Comparison of ENCODE assay signal across 31 cellular contexts in genomic region chr1:171863531-171863930, GRCh38. TPM values are rescaled to one million over a fixed set of nuclear protein-coding genes. Genes with fewer than 3 reads are reported as not detected.
"Had no signal": no experiment of that assay in that cellular context is flagged by ENCODE, and none has a peak within 500 bp of the region (broad histone marks: within the 10 kb centered on the region; RNA-seq: fewer than 3 reads in every experiment).

No MANE protein-coding gene starts in this region.

- FAIRE-seq: astrocyte had no signal

- H3K36me3 ChIP-seq: adrenal gland, ascending aorta, brain microvascular endothelial cell, breast epithelium, cardiac muscle cell had no signal

- H3K27ac ChIP-seq: adrenal gland, ascending aorta, body of pancreas, brain microvascular endothelial cell, breast epithelium, cardiac muscle cell had no signal

- H3K27me3 ChIP-seq: adrenal gland, ascending aorta, body of pancreas, brain microvascular endothelial cell, breast epithelium, cardiac muscle cell had no signal

- H3K9me3 ChIP-seq: adrenal gland, ascending aorta, body of pancreas, breast epithelium had no signal

- DNase-seq: activated effector memory CD4-positive, alpha-beta T cell treated with anti-CD3 and anti-CD28 coated beads, Interleukin-2, amount 50 U/mL, for 16 hours; activated effector memory CD4-positive, alpha-beta T cell treated with Interleukin-2 at 50 U/mL for 16 hours; activated gamma-delta T cell; activated naive CD4-positive, alpha-beta T cell; activated naive CD4-positive, alpha-beta T cell treated with anti-CD3 and anti-CD28 coated beads for 36 hours; activated naive CD4-positive, alpha-beta T cell treated with anti-CD3 and anti-CD28 coated beads, Interleukin-2, amount 10 ng/mL, durations not matched to agents 7 days and 5 days; activated naive CD4-positive, alpha-beta T cell treated with anti-CD3 and anti-CD28 coated beads, Interleukin-2, amount 50 U/mL, for 16 hours; activated naive CD4-positive, alpha-beta T cell treated with Interleukin-2 at 50 U/mL for 16 hours; activated naive CD8-positive, alpha-beta T cell treated with anti-CD3 and anti-CD28 coated beads for 36 hours; activated naive CD8-positive, alpha-beta T cell treated with anti-CD3 and anti-CD28 coated beads, Interleukin-2, amount 10 ng/mL, durations not matched to agents 7 days and 5 days; activated naive CD8-positive, alpha-beta T cell treated with anti-CD3 and anti-CD28 coated beads, Interleukin-2, amount 50 U/mL, for 24 hours; activated T-cell treated with anti-CD3 and anti-CD28 coated beads for 4 hours; activated T-cell treated with anti-CD3 and anti-CD28 coated beads, Interleukin-2, amount 50 U/mL, for 1 hour; activated T-cell treated with anti-CD3 and anti-CD28 coated beads, Interleukin-2, amount 50 U/mL, for 24 hours; activated T-cell treated with anti-CD3 and anti-CD28 coated beads, Interleukin-2, amount 50 U/mL, for 4 hours; activated T-cell treated with anti-CD3 and anti-CD28 coated beads, Interleukin-2, amount 50 U/mL, for 48 hours; activated T-cell treated with anti-CD3 and anti-CD28 coated beads, Interleukin-2, amount 50 U/mL, for 72 hours; adrenal gland; amniotic stem cell; amygdala; anterior cingulate cortex; aorta; body of pancreas; brain microvascular endothelial cell; caudate nucleus; central memory CD4-positive, alpha-beta T cell; cerebellar nuclear complex had no signal

- H3K4me1 ChIP-seq: ascending aorta, breast epithelium had no signal

- H3K4me3 ChIP-seq: adrenal gland, ascending aorta, body of pancreas, breast epithelium, cardiac muscle cell had no signal

RNA-seq across cellular contexts. Expression of gene DNM3, which starts 22.2 kb away (rescaled TPM):
- polyA plus RNA-seq: cardiac muscle cell had no signal
